1 cellular context compared by ENCODE assay signal in the genomic region with DNA sequence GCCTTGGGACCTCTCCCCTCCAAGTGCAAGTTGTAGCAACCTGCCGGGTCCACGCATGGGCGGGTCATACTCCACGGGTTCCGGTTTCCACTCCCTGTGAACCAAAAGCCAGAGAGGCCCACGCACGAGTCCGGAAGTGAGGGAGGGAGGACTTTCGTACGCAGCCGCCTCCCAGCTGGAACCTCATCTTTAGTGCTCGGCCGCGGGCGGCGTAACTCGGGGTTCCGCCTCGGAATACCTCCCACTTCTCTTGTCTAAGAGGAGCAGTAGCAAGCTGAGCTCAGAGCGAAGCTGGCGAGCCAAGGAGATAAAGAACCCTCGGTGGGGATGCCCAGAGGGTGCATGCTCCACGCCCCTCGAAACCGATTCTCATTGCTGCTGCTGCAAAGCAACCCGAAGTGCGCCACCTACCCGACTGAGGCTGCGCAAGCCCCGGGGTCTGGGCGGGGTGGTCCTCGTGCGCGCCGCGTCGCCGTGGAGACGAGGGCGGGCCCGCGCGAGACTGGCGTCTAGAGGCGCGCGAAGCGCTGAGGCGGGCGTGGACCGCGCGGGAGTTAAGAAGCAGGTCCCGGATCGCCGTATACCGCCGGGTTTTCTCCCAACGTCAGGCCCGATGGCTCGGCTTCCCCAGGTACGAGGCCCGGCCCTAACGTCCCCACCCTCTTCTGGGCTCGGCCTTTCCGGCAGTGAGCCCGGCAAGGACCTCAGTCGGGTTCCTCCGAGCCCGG.
A peak's percentile ranks its signal among the peaks of the same experiment; 100 is the strongest.
TF ChIP-seq lines count a peak whose summit lies in the region.

A gene with protein sequence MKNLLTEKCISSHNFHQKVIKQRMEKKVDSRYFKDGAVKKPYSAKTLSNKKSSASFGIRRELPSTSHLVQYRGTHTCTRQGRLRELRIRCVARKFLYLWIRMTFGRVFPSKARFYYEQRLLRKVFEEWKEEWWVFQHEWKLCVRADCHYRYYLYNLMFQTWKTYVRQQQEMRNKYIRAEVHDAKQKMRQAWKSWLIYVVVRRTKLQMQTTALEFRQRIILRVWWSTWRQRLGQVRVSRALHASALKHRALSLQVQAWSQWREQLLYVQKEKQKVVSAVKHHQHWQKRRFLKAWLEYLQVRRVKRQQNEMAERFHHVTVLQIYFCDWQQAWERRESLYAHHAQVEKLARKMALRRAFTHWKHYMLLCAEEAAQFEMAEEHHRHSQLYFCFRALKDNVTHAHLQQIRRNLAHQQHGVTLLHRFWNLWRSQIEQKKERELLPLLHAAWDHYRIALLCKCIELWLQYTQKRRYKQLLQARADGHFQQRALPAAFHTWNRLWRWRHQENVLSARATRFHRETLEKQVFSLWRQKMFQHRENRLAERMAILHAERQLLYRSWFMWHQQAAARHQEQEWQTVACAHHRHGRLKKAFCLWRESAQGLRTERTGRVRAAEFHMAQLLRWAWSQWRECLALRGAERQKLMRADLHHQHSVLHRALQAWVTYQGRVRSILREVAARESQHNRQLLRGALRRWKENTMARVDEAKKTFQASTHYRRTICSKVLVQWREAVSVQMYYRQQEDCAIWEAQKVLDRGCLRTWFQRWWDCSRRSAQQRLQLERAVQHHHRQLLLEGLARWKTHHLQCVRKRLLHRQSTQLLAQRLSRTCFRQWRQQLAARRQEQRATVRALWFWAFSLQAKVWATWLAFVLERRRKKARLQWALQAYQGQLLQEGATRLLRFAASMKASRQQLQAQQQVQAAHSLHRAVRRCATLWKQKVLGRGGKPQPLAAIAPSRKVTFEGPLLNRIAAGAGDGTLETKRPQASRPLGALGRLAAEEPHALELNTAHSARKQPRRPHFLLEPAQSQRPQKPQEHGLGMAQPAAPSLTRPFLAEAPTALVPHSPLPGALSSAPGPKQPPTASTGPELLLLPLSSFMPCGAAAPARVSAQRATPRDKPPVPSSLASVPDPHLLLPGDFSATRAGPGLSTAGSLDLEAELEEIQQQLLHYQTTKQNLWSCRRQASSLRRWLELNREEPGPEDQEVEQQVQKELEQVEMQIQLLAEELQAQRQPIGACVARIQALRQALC (plus strand): TSS at position 530 of the 728 bp plus-strand sequence. CDS start 11,749 bp downstream, outside the sequence.

TF ChIP-seq in HepG2, 621 proteins besides CTCF, POLR2A, EP300 and RAD21 (continued from another document and continues in another):
- TF ChIP-seq, protein P1, sequence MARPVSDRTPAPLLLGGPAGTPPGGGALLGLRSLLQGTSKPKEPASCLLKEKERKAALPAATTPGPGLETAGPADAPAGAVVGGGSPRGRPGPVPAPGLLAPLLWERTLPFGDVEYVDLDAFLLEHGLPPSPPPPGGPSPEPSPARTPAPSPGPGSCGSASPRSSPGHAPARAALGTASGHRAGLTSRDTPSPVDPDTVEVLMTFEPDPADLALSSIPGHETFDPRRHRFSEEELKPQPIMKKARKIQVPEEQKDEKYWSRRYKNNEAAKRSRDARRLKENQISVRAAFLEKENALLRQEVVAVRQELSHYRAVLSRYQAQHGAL (CRISPR knock-in tag; IDR thresholded peaks at IDR 0.05; ENCODE audit: not compliant biosample characterization): no peak
- TF ChIP-seq U2AF2 (IDR thresholded peaks at IDR 0.05; ENCODE audit: low read depth, low read length) (no peak), ZNF383 (CRISPR knock-in tag; IDR thresholded peaks at IDR 0.05; ENCODE audit: borderline replicate concordance) (no peak), ZNF761 (CRISPR knock-in tag; conservative IDR thresholded peaks at IDR 0.05) (0 out of 2 replicates have a peak, but pooled peaks have one; percentile 8), GZF1 (CRISPR knock-in tag; IDR thresholded peaks at IDR 0.05) (0 out of 2 replicates have a peak, but pooled peaks have one; percentile 67), HOXA7 (CRISPR knock-in tag; IDR thresholded peaks at IDR 0.05) (no peak), IKZF4 (CRISPR knock-in tag; IDR thresholded peaks at IDR 0.05; ENCODE audit: borderline replicate concordance, low read depth, not compliant biosample characterization) (no peak), ZFP36 (IDR thresholded peaks at IDR 0.05; ENCODE audit: borderline replicate concordance, low read depth, low read length, partially characterized antibody) (no peak), NAIF1 (CRISPR knock-in tag; IDR thresholded peaks at IDR 0.05; ENCODE audit: borderline replicate concordance) (no peak), SMARCE1 (IDR thresholded peaks at IDR 0.05; ENCODE audit: borderline replicate concordance) (no peak), KDM5B (CRISPR knock-in tag; IDR thresholded peaks at IDR 0.05; ENCODE audit: borderline replicate concordance) (peak; percentile 86; the same call in 1 of the 2 replicates), POGZ (CRISPR knock-in tag; IDR thresholded peaks at IDR 0.05) (0 out of 2 replicates have a peak, but pooled peaks have one; percentile 21), PRMT3 (CRISPR knock-in tag; IDR thresholded peaks at IDR 0.05; ENCODE audit: borderline replicate concordance, low read depth) (no peak), ZNF841 (CRISPR knock-in tag; IDR thresholded peaks at IDR 0.05; ENCODE audit: borderline replicate concordance) (no peak), SOX13 (IDR thresholded peaks at IDR 0.05) (no peak; the same call in 1 of the 2 replicates), SOX13 (CRISPR knock-in tag; conservative IDR thresholded peaks at IDR 0.05 in 1 of 2, IDR thresholded peaks at IDR 0.05 in 1 of 2) (no peak; a peak in 1 of 4 replicates), ZNF484 (CRISPR knock-in tag; IDR thresholded peaks at IDR 0.05; ENCODE audit: borderline replicate concordance, low read depth) (no peak), ARNT (IDR thresholded peaks at IDR 0.05) (no peak), ZNF205 (CRISPR knock-in tag; IDR thresholded peaks at IDR 0.05) (peak; percentile 57; the same call in 1 of the 2 replicates), ZNF30 (CRISPR knock-in tag; IDR thresholded peaks at IDR 0.05) (no peak; the same call in 1 of the 2 replicates), ZFY (CRISPR knock-in tag; IDR thresholded peaks at IDR 0.05) (peak; percentile 81), FOXK1 (CRISPR knock-in tag; IDR thresholded peaks at IDR 0.05; ENCODE audit: borderline replicate concordance, low read depth) (no peak), SIX1 (CRISPR knock-in tag; IDR thresholded peaks at IDR 0.05; ENCODE audit: borderline replicate concordance) (no peak), MXD4 (CRISPR knock-in tag; IDR thresholded peaks at IDR 0.05) (peak; percentile 90)
- TF ChIP-seq, protein P2, sequence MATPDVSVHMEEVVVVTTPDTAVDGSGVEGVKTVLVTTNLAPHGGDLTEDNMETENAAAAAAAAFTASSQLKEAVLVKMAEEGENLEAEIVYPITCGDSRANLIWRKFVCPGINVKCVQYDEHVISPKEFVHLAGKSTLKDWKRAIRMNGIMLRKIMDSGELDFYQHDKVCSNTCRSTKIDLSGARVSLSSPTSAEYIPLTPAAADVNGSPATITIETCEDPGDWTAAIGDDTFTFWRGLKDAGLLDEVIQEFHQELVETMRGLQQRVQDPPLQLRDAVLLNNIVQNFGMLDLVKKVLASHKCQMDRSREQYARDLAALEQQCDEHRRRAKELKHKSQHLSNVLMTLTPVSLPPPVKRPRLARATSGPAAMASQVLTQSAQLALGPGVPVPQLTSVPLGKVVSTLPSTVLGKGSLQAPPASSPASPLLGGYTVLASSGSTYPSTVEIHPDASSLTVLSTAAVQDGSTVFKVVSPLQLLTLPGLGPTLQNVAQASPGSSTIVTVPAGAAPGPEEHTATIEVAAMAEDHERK (CRISPR knock-in tag; IDR thresholded peaks at IDR 0.05; ENCODE audit: low read depth): no peak
- TF ChIP-seq, protein P3, sequence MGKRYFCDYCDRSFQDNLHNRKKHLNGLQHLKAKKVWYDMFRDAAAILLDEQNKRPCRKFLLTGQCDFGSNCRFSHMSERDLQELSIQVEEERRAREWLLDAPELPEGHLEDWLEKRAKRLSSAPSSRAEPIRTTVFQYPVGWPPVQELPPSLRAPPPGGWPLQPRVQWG (CRISPR knock-in tag; IDR thresholded peaks at IDR 0.05; ENCODE audit: borderline replicate concordance, low read depth): no peak
- TF ChIP-seq, protein P4, sequence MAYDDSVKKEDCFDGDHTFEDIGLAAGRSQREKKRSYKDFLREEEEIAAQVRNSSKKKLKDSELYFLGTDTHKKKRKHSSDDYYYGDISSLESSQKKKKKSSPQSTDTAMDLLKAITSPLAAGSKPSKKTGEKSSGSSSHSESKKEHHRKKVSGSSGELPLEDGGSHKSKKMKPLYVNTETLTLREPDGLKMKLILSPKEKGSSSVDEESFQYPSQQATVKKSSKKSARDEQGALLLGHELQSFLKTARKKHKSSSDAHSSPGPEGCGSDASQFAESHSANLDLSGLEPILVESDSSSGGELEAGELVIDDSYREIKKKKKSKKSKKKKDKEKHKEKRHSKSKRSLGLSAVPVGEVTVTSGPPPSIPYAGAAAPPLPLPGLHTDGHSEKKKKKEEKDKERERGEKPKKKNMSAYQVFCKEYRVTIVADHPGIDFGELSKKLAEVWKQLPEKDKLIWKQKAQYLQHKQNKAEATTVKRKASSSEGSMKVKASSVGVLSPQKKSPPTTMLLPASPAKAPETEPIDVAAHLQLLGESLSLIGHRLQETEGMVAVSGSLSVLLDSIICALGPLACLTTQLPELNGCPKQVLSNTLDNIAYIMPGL (CRISPR knock-in tag; IDR thresholded peaks at IDR 0.05; ENCODE audit: borderline replicate concordance in 1 of 2, low read depth in 1 of 2): peak; percentile 37 to 79; a peak in 2 of 4 replicates
- TF ChIP-seq, protein P5, sequence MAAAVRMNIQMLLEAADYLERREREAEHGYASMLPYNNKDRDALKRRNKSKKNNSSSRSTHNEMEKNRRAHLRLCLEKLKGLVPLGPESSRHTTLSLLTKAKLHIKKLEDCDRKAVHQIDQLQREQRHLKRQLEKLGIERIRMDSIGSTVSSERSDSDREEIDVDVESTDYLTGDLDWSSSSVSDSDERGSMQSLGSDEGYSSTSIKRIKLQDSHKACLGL (CRISPR knock-in tag; IDR thresholded peaks at IDR 0.05): peak; percentile 96
- TF ChIP-seq, protein P6, sequence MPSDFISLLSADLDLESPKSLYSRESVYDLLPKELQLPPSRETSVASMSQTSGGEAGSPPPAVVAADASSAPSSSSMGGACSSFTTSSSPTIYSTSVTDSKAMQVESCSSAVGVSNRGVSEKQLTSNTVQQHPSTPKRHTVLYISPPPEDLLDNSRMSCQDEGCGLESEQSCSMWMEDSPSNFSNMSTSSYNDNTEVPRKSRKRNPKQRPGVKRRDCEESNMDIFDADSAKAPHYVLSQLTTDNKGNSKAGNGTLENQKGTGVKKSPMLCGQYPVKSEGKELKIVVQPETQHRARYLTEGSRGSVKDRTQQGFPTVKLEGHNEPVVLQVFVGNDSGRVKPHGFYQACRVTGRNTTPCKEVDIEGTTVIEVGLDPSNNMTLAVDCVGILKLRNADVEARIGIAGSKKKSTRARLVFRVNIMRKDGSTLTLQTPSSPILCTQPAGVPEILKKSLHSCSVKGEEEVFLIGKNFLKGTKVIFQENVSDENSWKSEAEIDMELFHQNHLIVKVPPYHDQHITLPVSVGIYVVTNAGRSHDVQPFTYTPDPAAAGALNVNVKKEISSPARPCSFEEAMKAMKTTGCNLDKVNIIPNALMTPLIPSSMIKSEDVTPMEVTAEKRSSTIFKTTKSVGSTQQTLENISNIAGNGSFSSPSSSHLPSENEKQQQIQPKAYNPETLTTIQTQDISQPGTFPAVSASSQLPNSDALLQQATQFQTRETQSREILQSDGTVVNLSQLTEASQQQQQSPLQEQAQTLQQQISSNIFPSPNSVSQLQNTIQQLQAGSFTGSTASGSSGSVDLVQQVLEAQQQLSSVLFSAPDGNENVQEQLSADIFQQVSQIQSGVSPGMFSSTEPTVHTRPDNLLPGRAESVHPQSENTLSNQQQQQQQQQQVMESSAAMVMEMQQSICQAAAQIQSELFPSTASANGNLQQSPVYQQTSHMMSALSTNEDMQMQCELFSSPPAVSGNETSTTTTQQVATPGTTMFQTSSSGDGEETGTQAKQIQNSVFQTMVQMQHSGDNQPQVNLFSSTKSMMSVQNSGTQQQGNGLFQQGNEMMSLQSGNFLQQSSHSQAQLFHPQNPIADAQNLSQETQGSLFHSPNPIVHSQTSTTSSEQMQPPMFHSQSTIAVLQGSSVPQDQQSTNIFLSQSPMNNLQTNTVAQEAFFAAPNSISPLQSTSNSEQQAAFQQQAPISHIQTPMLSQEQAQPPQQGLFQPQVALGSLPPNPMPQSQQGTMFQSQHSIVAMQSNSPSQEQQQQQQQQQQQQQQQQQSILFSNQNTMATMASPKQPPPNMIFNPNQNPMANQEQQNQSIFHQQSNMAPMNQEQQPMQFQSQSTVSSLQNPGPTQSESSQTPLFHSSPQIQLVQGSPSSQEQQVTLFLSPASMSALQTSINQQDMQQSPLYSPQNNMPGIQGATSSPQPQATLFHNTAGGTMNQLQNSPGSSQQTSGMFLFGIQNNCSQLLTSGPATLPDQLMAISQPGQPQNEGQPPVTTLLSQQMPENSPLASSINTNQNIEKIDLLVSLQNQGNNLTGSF (CRISPR knock-in tag; IDR thresholded peaks at IDR 0.05): 0 out of 2 replicates have a peak, but pooled peaks have one; percentile 29
- TF ChIP-seq, protein P7, sequence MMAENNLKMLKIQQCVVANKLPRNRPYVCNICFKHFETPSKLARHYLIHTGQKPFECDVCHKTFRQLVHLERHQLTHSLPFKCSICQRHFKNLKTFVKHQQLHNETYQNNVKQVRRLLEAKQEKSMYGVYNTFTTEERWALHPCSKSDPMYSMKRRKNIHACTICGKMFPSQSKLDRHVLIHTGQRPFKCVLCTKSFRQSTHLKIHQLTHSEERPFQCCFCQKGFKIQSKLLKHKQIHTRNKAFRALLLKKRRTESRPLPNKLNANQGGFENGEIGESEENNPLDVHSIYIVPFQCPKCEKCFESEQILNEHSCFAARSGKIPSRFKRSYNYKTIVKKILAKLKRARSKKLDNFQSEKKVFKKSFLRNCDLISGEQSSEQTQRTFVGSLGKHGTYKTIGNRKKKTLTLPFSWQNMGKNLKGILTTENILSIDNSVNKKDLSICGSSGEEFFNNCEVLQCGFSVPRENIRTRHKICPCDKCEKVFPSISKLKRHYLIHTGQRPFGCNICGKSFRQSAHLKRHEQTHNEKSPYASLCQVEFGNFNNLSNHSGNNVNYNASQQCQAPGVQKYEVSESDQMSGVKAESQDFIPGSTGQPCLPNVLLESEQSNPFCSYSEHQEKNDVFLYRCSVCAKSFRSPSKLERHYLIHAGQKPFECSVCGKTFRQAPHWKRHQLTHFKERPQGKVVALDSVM (CRISPR knock-in tag; IDR thresholded peaks at IDR 0.05): no peak
- TF ChIP-seq, protein P8, sequence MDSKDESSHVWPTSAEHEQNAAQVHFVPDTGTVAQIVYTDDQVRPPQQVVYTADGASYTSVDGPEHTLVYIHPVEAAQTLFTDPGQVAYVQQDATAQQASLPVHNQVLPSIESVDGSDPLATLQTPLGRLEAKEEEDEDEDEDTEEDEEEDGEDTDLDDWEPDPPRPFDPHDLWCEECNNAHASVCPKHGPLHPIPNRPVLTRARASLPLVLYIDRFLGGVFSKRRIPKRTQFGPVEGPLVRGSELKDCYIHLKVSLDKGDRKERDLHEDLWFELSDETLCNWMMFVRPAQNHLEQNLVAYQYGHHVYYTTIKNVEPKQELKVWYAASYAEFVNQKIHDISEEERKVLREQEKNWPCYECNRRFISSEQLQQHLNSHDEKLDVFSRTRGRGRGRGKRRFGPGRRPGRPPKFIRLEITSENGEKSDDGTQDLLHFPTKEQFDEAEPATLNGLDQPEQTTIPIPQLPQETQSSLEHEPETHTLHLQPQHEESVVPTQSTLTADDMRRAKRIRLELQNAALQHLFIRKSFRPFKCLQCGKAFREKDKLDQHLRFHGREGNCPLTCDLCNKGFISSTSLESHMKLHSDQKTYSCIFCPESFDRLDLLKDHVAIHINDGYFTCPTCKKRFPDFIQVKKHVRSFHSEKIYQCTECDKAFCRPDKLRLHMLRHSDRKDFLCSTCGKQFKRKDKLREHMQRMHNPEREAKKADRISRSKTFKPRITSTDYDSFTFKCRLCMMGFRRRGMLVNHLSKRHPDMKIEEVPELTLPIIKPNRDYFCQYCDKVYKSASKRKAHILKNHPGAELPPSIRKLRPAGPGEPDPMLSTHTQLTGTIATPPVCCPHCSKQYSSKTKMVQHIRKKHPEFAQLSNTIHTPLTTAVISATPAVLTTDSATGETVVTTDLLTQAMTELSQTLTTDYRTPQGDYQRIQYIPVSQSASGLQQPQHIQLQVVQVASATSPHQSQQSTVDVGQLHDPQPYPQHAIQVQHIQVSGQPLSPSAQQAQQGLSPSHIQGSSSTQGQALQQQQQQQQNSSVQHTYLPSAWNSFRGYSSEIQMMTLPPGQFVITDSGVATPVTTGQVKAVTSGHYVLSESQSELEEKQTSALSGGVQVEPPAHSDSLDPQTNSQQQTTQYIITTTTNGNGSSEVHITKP (CRISPR knock-in tag; IDR thresholded peaks at IDR 0.05; ENCODE audit: low read depth): no peak
